Comparison of ENCODE assay signal across 7 cellular contexts in genomic region chr9:2241461-2241874, GRCh38.
DNase-seq lines count a peak whose midpoint lies in the region; ATAC-seq and TF ChIP-seq lines count a peak whose summit lies in the region.

No MANE protein-coding gene starts in this region.

- peaks cover 0 to 20% (median 6%) of the 10 kb centered on the region in 12 donors for H3K4me1 ChIP-seq in heart left ventricle

- H3K36me3 ChIP-seq in heart left ventricle, result no peaks in the 10 kb centered on the region

- H3K27me3 ChIP-seq in heart left ventricle, result no peaks in the 10 kb centered on the region

- peak; percentile 25 for ATAC-seq in GM18502 (IDR thresholded peaks at IDR 0.05; ENCODE audit: poor library complexity, unreplicated experiment)
- peak; percentile 10 for ATAC-seq in HG02798 (IDR thresholded peaks at IDR 0.05; ENCODE audit: poor library complexity, unreplicated experiment)
- ATAC-seq in heart left ventricle, result peak; percentile 22 to 69 (median 46)

- no peaks in the 10 kb centered on the region for H3K9me3 Mint-ChIP-seq in activated T-helper 2 cell treated with anti-CD3 and anti-CD28 coated beads, Interferon-gamma antibody, Interleukin-2, Interleukin-4, amounts not matched to agents 10 μg/mL and 5 μg/mL and 100 μg/mL, durations not matched to agents 14 hours and 24 hours and 36 hours

- no peak for DNase-seq in activated T-helper 2 cell treated with anti-CD3 and anti-CD28 coated beads, Interferon-gamma antibody, Interleukin-2, Interleukin-4, amounts not matched to agents 10 μg/mL and 5 μg/mL and 100 μg/mL, durations not matched to agents 14 hours and 24 hours and 36 hours (ENCODE audit: low spot score)
- DNase-seq in heart left ventricle (peak in 4 of 5 donors; percentile 23 to 59 (median 55)), pons (ENCODE audit: low spot score) (peak; percentile 80), HK-2 (ENCODE audit: unreplicated experiment) (no peak), HuH-7.5 (ENCODE audit: low spot score) (no peak)

- WGBS in heart left ventricle, 4 donors, result 9 to 20% (median 15%) methylated on average over 7 to 15 of the region's 15 CpGs

- peak in 10 of 12 donors; percentile 8 to 47 (median 28) for TF ChIP-seq CTCF in heart left ventricle (IDR thresholded peaks at IDR 0.05)

- H3K4me1 Mint-ChIP-seq in activated T-helper 2 cell treated with anti-CD3 and anti-CD28 coated beads, Interferon-gamma antibody, Interleukin-2, Interleukin-4, amounts not matched to agents 10 μg/mL and 5 μg/mL and 100 μg/mL, durations not matched to agents 14 hours and 24 hours and 36 hours (ENCODE audit: low read depth), result peaks cover 11% of the 10 kb centered on the region

- H3K9me3 ChIP-seq in heart left ventricle, result peaks cover 0 to 13% (median 0%) of the 10 kb centered on the region in 12 donors

- H3K27ac Mint-ChIP-seq in activated T-helper 2 cell treated with anti-CD3 and anti-CD28 coated beads, Interferon-gamma antibody, Interleukin-2, Interleukin-4, amounts not matched to agents 10 μg/mL and 5 μg/mL and 100 μg/mL, durations not matched to agents 14 hours and 24 hours and 36 hours, result no peak overlapping the region

- no peak for TF ChIP-seq POLR2A in heart left ventricle (IDR thresholded peaks at IDR 0.05)

- H3K4me3 Mint-ChIP-seq in activated T-helper 2 cell treated with anti-CD3 and anti-CD28 coated beads, Interferon-gamma antibody, Interleukin-2, Interleukin-4, amounts not matched to agents 10 μg/mL and 5 μg/mL and 100 μg/mL, durations not matched to agents 14 hours and 24 hours and 36 hours (ENCODE audit: low read depth), result peak overlapping the region; percentile 76

- intact Hi-C loops in activated T-helper 2 cell treated with anti-CD3 and anti-CD28 coated beads, Interferon-gamma antibody, Interleukin-2, Interleukin-4, amounts not matched to agents 10 μg/mL and 5 μg/mL and 100 μg/mL, durations not matched to agents 14 hours and 24 hours and 36 hours (cut with micrococcal nuclease), result loop anchor here (5.0 kb wide), 1 partner anchor 416 kb away; no protein-coding TSS in a partner anchor
- intact Hi-C loops in heart left ventricle (cut with DNase I), result loop anchor here in 5 of 10 donors (5.0 to 10.0 kb wide), 7 partner anchors 79 to 603 kb away; partner anchors contain the start of genes VLDLR (in 2 of the 5) and PUM3 (in 1 of the 5)

- peak overlapping the region; percentile 37 to 67 (median 57) for H3K4me3 ChIP-seq in heart left ventricle

- H3K36me3 Mint-ChIP-seq in activated T-helper 2 cell treated with anti-CD3 and anti-CD28 coated beads, Interferon-gamma antibody, Interleukin-2, Interleukin-4, amounts not matched to agents 10 μg/mL and 5 μg/mL and 100 μg/mL, durations not matched to agents 14 hours and 24 hours and 36 hours (ENCODE audit: low read depth), result no peaks in the 10 kb centered on the region

- peak overlapping the region in 10 of 12 donors; percentile 0 to 77 (median 66) for H3K27ac ChIP-seq in heart left ventricle

- peaks cover 34% of the 10 kb centered on the region for H3K27me3 Mint-ChIP-seq in activated T-helper 2 cell treated with anti-CD3 and anti-CD28 coated beads, Interferon-gamma antibody, Interleukin-2, Interleukin-4, amounts not matched to agents 10 μg/mL and 5 μg/mL and 100 μg/mL, durations not matched to agents 14 hours and 24 hours and 36 hours (ENCODE audit: low read depth)

Comparison
In these comparisons a context has a peak if more than half of its experiments do, and no peak if none do; other contexts are left out.
1. DNase-seq: peak in heart left ventricle (4 of 5) and pons (single experiment); none in activated T-helper 2 cell treated with anti-CD3 and anti-CD28 coated beads, Interferon-gamma antibody, Interleukin-2, Interleukin-4, amounts not matched to agents 10 μg/mL and 5 μg/mL and 100 μg/mL, durations not matched to agents 14 hours and 24 hours and 36 hours (single experiment), HK-2 (single experiment) and HuH-7.5 (single experiment).
2. Peak in every context shown above with its lines, with median percentiles within 50 percentile points of each other: ATAC-seq.